Comparison of ENCODE assay signal across 8 cellular contexts in genomic region chr10:42367532-42368230, GRCh38.
A peak's percentile ranks its signal among the peaks of the same experiment; 100 is the strongest.
DNase-seq lines count a peak whose midpoint lies in the region; ATAC-seq and TF ChIP-seq lines count a peak whose summit lies in the region.

No MANE protein-coding gene starts in this region.

- H3K27me3 ChIP-seq in esophagus (ENCODE audit: control insufficient read depth in 1 of 2, insufficient read depth in 2 of 2, low read length in 2 of 2) (no peaks in the 10 kb centered on the region), mononuclear cell (ENCODE audit: insufficient read depth, low read length) (no peaks in the 10 kb centered on the region), thyroid gland (no peaks in the 10 kb centered on the region)

- intact Hi-C loops in thyroid gland (cut with DNase I) = no loop called here

- H3K4me1 ChIP-seq in esophagus (ENCODE audit: control insufficient read depth in 2 of 2, insufficient read depth in 2 of 2, low read length in 1 of 2) (no peaks in the 10 kb centered on the region), mononuclear cell (ENCODE audit: insufficient read depth, low read length) (no peaks in the 10 kb centered on the region), thyroid gland (no peaks in the 10 kb centered on the region)

- TF ChIP-seq POLR2A in thyroid gland (IDR thresholded peaks at IDR 0.05) = peak in 1 of 2 donors; percentile 65

- no peak overlapping the region for H3K27ac ChIP-seq in esophagus (ENCODE audit: low read depth in 2 of 2, low read length in 1 of 2)
- peak overlapping the region in 1 of 3 donors; percentile 56 for H3K27ac ChIP-seq in thyroid gland

- peak; percentile 97 for ATAC-seq in HG03196 (IDR thresholded peaks at IDR 0.05; ENCODE audit: unreplicated experiment)
- ATAC-seq in GM21360 (IDR thresholded peaks at IDR 0.05; ENCODE audit: unreplicated experiment) = no peak

- WGBS in esophagus, 2 donors = 7% methylated on average over 33 of the region's 33 CpGs
- 2% methylated on average over 19 of the region's 33 CpGs for WGBS in thyroid gland, 2 donors

- no peak for TF ChIP-seq CTCF in thyroid gland (IDR thresholded peaks at IDR 0.05)

- H3K36me3 ChIP-seq in esophagus (ENCODE audit: control insufficient read depth in 2 of 2, insufficient read depth in 2 of 2, low read length in 1 of 2) = no peaks in the 10 kb centered on the region
- no peaks in the 10 kb centered on the region for H3K36me3 ChIP-seq in thyroid gland

- peak overlapping the region; percentile 66 to 77 for H3K4me3 ChIP-seq in esophagus (ENCODE audit: low read depth in 1 of 2, low read length in 2 of 2)
- peak overlapping the region; percentile 19 for H3K4me3 ChIP-seq in mononuclear cell (ENCODE audit: low read length)
- H3K4me3 ChIP-seq in thyroid gland (replicated peaks in 1 of 3) = peak overlapping the region in 2 of 3 donors; percentile 21 to 68

- DNase-seq in activated gamma-delta T cell treated with Interleukin-2 at 50 U/mL for 16 hours (peak; percentile 19), activated gamma-delta T cell (lab: John Stamatoyannopoulos, UW) (no peak), SK-N-DZ (ENCODE audit: low spot score) (peak; percentile 98), thyroid gland (peak; percentile 86 to 91)

- no peaks in the 10 kb centered on the region for H3K9me3 ChIP-seq in esophagus (ENCODE audit: control insufficient read depth in 2 of 2, insufficient read depth in 1 of 2, low read depth in 1 of 2, low read length in 1 of 2)
- no peaks in the 10 kb centered on the region for H3K9me3 ChIP-seq in mononuclear cell (ENCODE audit: low read depth, low read length)
- H3K9me3 ChIP-seq in thyroid gland = no peaks in the 10 kb centered on the region

Comparison
In these comparisons a context has a peak if more than half of its experiments do, and no peak if none do; other contexts are left out.
1. H3K4me3 ChIP-seq: peak in every context shown above with its lines; median percentile 72 in esophagus; 44 in thyroid gland; 19 in mononuclear cell.